Comparison of ENCODE assay signal across 15 cellular contexts in the genomic region with DNA sequence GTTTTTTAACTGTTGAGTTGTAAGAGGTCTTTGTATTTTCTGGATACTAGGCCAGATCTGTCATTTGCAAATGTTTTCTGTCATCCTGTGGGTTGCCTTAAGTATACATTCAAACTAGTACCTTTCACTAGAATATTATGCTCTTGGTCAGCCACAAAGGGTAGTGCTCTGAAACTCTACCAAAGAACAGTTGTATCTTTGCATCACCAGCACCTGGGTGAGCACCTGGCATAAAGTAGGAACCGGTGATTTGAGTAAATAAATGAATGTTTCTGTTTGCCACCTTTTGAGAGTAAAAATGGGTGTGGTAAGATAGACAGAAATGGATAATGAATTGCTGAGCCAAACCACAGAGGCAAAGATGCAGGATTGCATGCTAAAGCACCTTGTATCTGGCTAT.
DNase-seq lines count a peak whose midpoint lies in the region; ATAC-seq and TF ChIP-seq lines count a peak whose summit lies in the region.
"Had no signal": no experiment of that assay in that cellular context is flagged by ENCODE, and none has a peak within 500 bp of the region (broad histone marks: within the 10 kb centered on the region; RNA-seq: fewer than 3 reads in every experiment).

No MANE protein-coding gene starts in this region.

- H3K27me3 Mint-ChIP-seq in central memory CD8-positive, alpha-beta T cell = no peaks in the 10 kb centered on the region
- no peaks in the 10 kb centered on the region for H3K27me3 Mint-ChIP-seq in endodermal cell (ENCODE audit: insufficient read depth)

- H3K9me3 ChIP-seq in MM.1S (replicated peaks; ENCODE audit: insufficient read depth, low read length) (no peaks in the 10 kb centered on the region), endodermal cell (ENCODE audit: control insufficient read depth, low read length) (no peaks in the 10 kb centered on the region)
- H3K9me3 ChIP-seq: MG63 had no signal

- no peaks in the 10 kb centered on the region for H3K9me2 ChIP-seq in MM.1S (replicated peaks; ENCODE audit: insufficient read depth, low read length)

- H3K9ac ChIP-seq in MM.1S (ENCODE audit: low read length) = no peak overlapping the region
- no peak overlapping the region for H3K9ac ChIP-seq in endodermal cell (ENCODE audit: extremely low read depth, low read length, poor library complexity, severe bottlenecking)

- H4K20me1 ChIP-seq in MM.1S (ENCODE audit: insufficient read depth, low read length) = no peaks in the 10 kb centered on the region

- H3K27ac Mint-ChIP-seq in central memory CD8-positive, alpha-beta T cell (ENCODE audit: low read depth) = peak overlapping the region; percentile 60
- H3K27ac Mint-ChIP-seq in stimulated activated effector memory CD8-positive, alpha-beta T cell treated with anti-CD3 and anti-CD28 coated beads, Interleukin-12 subunit alpha, Interleukin-12 subunit beta, amount 100 ng/mL, for 72 hours = peak overlapping the region; percentile 89
- H3K27ac Mint-ChIP-seq in endodermal cell = no peak overlapping the region
- H3K27ac Mint-ChIP-seq: T-helper 1 cell treated with Interleukin-12 subunit alpha and Interleukin-12 subunit beta and Interleukin-4 antibody, amounts not matched to agents 30 μg/mL and 1 μg/mL, for 36 hours had no signal

- no peak overlapping the region for H3K4me3 Mint-ChIP-seq in central memory CD8-positive, alpha-beta T cell
- no peak overlapping the region for H3K4me3 Mint-ChIP-seq in stimulated activated effector memory CD8-positive, alpha-beta T cell treated with anti-CD3 and anti-CD28 coated beads, Interleukin-12 subunit alpha, Interleukin-12 subunit beta, amount 100 ng/mL, for 72 hours
- H3K4me3 Mint-ChIP-seq in endodermal cell = no peak overlapping the region
- H3K4me3 Mint-ChIP-seq: T-helper 1 cell treated with Interleukin-12 subunit alpha and Interleukin-12 subunit beta and Interleukin-4 antibody, amounts not matched to agents 30 μg/mL and 1 μg/mL, for 36 hours had no signal

- H3K36me3 ChIP-seq in MM.1S (replicated peaks; ENCODE audit: insufficient read depth, low read length) = no peaks in the 10 kb centered on the region
- no peaks in the 10 kb centered on the region for H3K36me3 ChIP-seq in endodermal cell (ENCODE audit: control insufficient read depth, insufficient read depth, low read length)
- H3K36me3 ChIP-seq: MG63 had no signal

- peaks cover 36% of the 10 kb centered on the region for H3K79me2 ChIP-seq in MM.1S (ENCODE audit: low read length)

- peak overlapping the region; percentile 42; the same call in 1 of the 2 replicates for H3K4me2 ChIP-seq in MM.1S (ENCODE audit: low read depth, low read length)

- peak; percentile 86 for DNase-seq in MM.1S
- DNase-seq in NCI-H748 (lab: John Stamatoyannopoulos, UW; ENCODE audit: unreplicated experiment) = peak; percentile 75
- no peak for DNase-seq in central memory CD8-positive, alpha-beta T cell (ENCODE audit: low spot score in 2 of 2)
- no peak for DNase-seq in stimulated activated effector memory CD8-positive, alpha-beta T cell treated with anti-CD3 and anti-CD28 coated beads, Interleukin-12 subunit alpha, Interleukin-12 subunit beta, amount 100 ng/mL, for 72 hours (ENCODE audit: low spot score in 2 of 2)
- DNase-seq in endodermal cell = no peak
- no peak for DNase-seq in NCI-H446 (lab: John Stamatoyannopoulos, UW)
- DNase-seq: ACHN, C1 segment of cervical spinal cord, MG63, NCI-H1092, NCI-H1694 treated with DMSO at 0.1 percent for 48 hours, NCI-H2227 treated with DMSO at 0.1 percent for 48 hours, NCI-H524 treated with DMSO at 0.1 percent for 48 hours had no signal

- WGBS in endodermal cell (ENCODE audit: insufficient coverage in 1 of 2, insufficient read length in 1 of 2), 2 experiments = 92 to 100% methylated on average over 1 of the region's 1 CpG

- peaks cover 36% of the 10 kb centered on the region for H3K4me1 ChIP-seq in MM.1S (ENCODE audit: low read length)
- peaks cover 7% of the 10 kb centered on the region for H3K4me1 ChIP-seq in endodermal cell (ENCODE audit: control insufficient read depth, insufficient read depth, low read length)

- H3K27me3 ChIP-seq in MM.1S (replicated peaks; ENCODE audit: insufficient read depth, low read length) (no peaks in the 10 kb centered on the region), endodermal cell (ENCODE audit: control insufficient read depth, insufficient read depth, low read length, poor library complexity, severe bottlenecking) (no peaks in the 10 kb centered on the region)
- H3K27me3 ChIP-seq: MG63 had no signal

- ATAC-seq in central memory CD8-positive, alpha-beta T cell (replicated peaks; ENCODE audit: extremely low read depth, poor library complexity, severe bottlenecking) = no peak
- ATAC-seq in stimulated activated effector memory CD8-positive, alpha-beta T cell treated with anti-CD3 and anti-CD28 coated beads, Interleukin-12 subunit alpha, Interleukin-12 subunit beta, amount 100 ng/mL, for 72 hours = no peak
- no peak for ATAC-seq in HG03432 (IDR thresholded peaks at IDR 0.05; ENCODE audit: unreplicated experiment)

- H3K4me3 ChIP-seq in MM.1S (ENCODE audit: low read length) (no peak overlapping the region), endodermal cell (ENCODE audit: low read length) (no peak overlapping the region)
- H3K4me3 ChIP-seq: MG63 had no signal

- H3K27ac ChIP-seq in MM.1S (ENCODE audit: low read length) (peak overlapping the region; percentile 57; the same call in 1 of the 2 replicates), endodermal cell (ENCODE audit: low read depth, low read length) (no peak overlapping the region)

- no peaks in the 10 kb centered on the region for H3K9me3 Mint-ChIP-seq in central memory CD8-positive, alpha-beta T cell
- no peaks in the 10 kb centered on the region for H3K9me3 Mint-ChIP-seq in stimulated activated effector memory CD8-positive, alpha-beta T cell treated with anti-CD3 and anti-CD28 coated beads, Interleukin-12 subunit alpha, Interleukin-12 subunit beta, amount 100 ng/mL, for 72 hours
- no peaks in the 10 kb centered on the region for H3K9me3 Mint-ChIP-seq in endodermal cell
- H3K9me3 Mint-ChIP-seq: T-helper 1 cell treated with Interleukin-12 subunit alpha and Interleukin-12 subunit beta and Interleukin-4 antibody, amounts not matched to agents 30 μg/mL and 1 μg/mL, for 36 hours had no signal

- H3K36me3 Mint-ChIP-seq in central memory CD8-positive, alpha-beta T cell (ENCODE audit: insufficient read depth) = no peaks in the 10 kb centered on the region
- H3K36me3 Mint-ChIP-seq in stimulated activated effector memory CD8-positive, alpha-beta T cell treated with anti-CD3 and anti-CD28 coated beads, Interleukin-12 subunit alpha, Interleukin-12 subunit beta, amount 100 ng/mL, for 72 hours = no peaks in the 10 kb centered on the region
- no peaks in the 10 kb centered on the region for H3K36me3 Mint-ChIP-seq in endodermal cell (ENCODE audit: low read depth)

- no peak overlapping the region for H2AFZ ChIP-seq in MM.1S (ENCODE audit: low read length)

- no peak for TF ChIP-seq CTCF in MM.1S (IDR thresholded peaks at IDR 0.05; ENCODE audit: low read length)
- no peak for TF ChIP-seq CTCF in endodermal cell (conservative IDR thresholded peaks at IDR 0.05)

- H3K4me1 Mint-ChIP-seq in central memory CD8-positive, alpha-beta T cell = peaks cover 88% of the 10 kb centered on the region
- peaks cover 85% of the 10 kb centered on the region for H3K4me1 Mint-ChIP-seq in stimulated activated effector memory CD8-positive, alpha-beta T cell treated with anti-CD3 and anti-CD28 coated beads, Interleukin-12 subunit alpha, Interleukin-12 subunit beta, amount 100 ng/mL, for 72 hours
- peaks cover 34% of the 10 kb centered on the region for H3K4me1 Mint-ChIP-seq in endodermal cell

- peaks cover 23% of the 10 kb centered on the region for H3F3A ChIP-seq in MM.1S (ENCODE audit: insufficient read depth, low read length)

Comparison
In these comparisons a context has a peak if more than half of its experiments do, and no peak if none do; other contexts are left out.
1. DNase-seq: peak in MM.1S (single experiment) and NCI-H748 (single experiment); none in central memory CD8-positive, alpha-beta T cell (0 of 2), stimulated activated effector memory CD8-positive, alpha-beta T cell treated with anti-CD3 and anti-CD28 coated beads, Interleukin-12 subunit alpha, Interleukin-12 subunit beta, amount 100 ng/mL, for 72 hours (0 of 2), endodermal cell (single experiment) and NCI-H446 (0 of 2).